ENCODE assay signal across 1 cellular context in the genomic region with DNA sequence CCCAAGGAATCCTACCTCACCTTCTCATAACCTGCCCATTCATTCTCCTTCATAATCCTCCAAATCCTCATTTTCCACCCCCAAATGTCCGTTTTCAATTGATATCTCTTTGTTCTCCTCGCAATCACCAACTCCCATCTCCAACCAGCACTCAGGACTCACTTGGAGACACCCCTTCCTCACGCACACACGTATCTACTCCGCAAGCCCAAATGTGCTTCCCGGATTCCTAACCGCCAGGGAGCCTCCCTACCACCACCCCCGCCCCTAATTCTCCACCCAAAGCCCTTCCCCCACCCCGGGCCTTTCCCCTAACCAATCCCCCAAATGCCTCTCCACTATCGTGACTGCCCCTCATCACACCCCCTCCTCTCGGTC.
TF ChIP-seq lines count a peak whose summit lies in the region.

No MANE protein-coding gene starts in this region.

TF ChIP-seq in GM23338, 12 proteins besides CTCF, POLR2A, EP300 and RAD21 (continued from another document):
- TF ChIP-seq, protein P1, sequence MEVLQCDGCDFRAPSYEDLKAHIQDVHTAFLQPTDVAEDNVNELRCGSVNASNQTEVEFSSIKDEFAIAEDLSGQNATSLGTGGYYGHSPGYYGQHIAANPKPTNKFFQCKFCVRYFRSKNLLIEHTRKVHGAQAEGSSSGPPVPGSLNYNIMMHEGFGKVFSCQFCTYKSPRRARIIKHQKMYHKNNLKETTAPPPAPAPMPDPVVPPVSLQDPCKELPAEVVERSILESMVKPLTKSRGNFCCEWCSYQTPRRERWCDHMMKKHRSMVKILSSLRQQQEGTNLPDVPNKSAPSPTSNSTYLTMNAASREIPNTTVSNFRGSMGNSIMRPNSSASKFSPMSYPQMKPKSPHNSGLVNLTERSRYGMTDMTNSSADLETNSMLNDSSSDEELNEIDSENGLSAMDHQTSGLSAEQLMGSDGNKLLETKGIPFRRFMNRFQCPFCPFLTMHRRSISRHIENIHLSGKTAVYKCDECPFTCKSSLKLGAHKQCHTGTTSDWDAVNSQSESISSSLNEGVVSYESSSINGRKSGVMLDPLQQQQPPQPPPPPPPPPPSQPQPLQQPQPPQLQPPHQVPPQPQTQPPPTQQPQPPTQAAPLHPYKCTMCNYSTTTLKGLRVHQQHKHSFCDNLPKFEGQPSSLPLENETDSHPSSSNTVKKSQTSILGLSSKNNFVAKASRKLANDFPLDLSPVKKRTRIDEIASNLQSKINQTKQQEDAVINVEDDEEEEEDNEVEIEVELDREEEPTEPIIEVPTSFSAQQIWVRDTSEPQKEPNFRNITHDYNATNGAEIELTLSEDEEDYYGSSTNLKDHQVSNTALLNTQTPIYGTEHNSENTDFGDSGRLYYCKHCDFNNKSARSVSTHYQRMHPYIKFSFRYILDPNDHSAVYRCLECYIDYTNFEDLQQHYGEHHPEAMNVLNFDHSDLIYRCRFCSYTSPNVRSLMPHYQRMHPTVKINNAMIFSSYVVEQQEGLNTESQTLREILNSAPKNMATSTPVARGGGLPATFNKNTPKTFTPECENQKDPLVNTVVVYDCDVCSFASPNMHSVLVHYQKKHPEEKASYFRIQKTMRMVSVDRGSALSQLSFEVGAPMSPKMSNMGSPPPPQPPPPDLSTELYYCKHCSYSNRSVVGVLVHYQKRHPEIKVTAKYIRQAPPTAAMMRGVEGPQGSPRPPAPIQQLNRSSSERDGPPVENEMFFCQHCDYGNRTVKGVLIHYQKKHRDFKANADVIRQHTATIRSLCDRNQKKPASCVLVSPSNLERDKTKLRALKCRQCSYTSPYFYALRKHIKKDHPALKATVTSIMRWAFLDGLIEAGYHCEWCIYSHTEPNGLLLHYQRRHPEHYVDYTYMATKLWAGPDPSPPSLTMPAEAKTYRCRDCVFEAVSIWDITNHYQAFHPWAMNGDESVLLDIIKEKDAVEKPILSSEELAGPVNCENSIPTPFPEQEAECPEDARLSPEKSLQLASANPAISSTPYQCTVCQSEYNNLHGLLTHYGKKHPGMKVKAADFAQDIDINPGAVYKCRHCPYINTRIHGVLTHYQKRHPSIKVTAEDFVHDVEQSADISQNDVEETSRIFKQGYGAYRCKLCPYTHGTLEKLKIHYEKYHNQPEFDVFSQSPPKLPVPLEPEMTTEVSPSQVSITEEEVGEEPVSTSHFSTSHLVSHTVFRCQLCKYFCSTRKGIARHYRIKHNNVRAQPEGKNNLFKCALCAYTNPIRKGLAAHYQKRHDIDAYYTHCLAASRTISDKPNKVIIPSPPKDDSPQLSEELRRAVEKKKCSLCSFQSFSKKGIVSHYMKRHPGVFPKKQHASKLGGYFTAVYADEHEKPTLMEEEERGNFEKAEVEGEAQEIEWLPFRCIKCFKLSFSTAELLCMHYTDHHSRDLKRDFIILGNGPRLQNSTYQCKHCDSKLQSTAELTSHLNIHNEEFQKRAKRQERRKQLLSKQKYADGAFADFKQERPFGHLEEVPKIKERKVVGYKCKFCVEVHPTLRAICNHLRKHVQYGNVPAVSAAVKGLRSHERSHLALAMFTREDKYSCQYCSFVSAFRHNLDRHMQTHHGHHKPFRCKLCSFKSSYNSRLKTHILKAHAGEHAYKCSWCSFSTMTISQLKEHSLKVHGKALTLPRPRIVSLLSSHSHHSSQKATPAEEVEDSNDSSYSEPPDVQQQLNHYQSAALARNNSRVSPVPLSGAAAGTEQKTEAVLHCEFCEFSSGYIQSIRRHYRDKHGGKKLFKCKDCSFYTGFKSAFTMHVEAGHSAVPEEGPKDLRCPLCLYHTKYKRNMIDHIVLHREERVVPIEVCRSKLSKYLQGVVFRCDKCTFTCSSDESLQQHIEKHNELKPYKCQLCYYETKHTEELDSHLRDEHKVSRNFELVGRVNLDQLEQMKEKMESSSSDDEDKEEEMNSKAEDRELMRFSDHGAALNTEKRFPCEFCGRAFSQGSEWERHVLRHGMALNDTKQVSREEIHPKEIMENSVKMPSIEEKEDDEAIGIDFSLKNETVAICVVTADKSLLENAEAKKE (CRISPR knock-in tag; IDR thresholded peaks at IDR 0.05): no peak
- TF ChIP-seq ZNF114 (CRISPR knock-in tag; IDR thresholded peaks at IDR 0.05) (no peak), NANOG (IDR thresholded peaks at IDR 0.05; ENCODE audit: borderline replicate concordance) (no peak), CREB1 (CRISPR knock-in tag; IDR thresholded peaks at IDR 0.05; ENCODE audit: low read depth) (no peak), JUNB (IDR thresholded peaks at IDR 0.05; ENCODE audit: unreplicated experiment) (no peak)
- TF ChIP-seq, protein P2, sequence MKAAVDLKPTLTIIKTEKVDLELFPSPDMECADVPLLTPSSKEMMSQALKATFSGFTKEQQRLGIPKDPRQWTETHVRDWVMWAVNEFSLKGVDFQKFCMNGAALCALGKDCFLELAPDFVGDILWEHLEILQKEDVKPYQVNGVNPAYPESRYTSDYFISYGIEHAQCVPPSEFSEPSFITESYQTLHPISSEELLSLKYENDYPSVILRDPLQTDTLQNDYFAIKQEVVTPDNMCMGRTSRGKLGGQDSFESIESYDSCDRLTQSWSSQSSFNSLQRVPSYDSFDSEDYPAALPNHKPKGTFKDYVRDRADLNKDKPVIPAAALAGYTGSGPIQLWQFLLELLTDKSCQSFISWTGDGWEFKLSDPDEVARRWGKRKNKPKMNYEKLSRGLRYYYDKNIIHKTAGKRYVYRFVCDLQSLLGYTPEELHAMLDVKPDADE (IDR thresholded peaks at IDR 0.05): no peak
